14 cellular contexts compared by ENCODE assay signal in genomic region chr5:174284873-174285272, GRCh38.
"Had no signal": no experiment of that assay in that cellular context is flagged by ENCODE, and none has a peak within 500 bp of the region (broad histone marks: within the 10 kb centered on the region; RNA-seq: fewer than 3 reads in every experiment).

No MANE protein-coding gene starts in this region.

- H3K27me3 Mint-ChIP-seq: activated CD8-positive, alpha-beta memory T cell treated with anti-CD3 and anti-CD28 coated beads, Interleukin-2, amount 10 ng/mL, durations not matched to agents 7 days and 5 days had no signal

- H3K4me1 Mint-ChIP-seq: activated CD8-positive, alpha-beta memory T cell treated with anti-CD3 and anti-CD28 coated beads, Interleukin-2, amount 10 ng/mL, durations not matched to agents 7 days and 5 days; activated naive CD8-positive, alpha-beta T cell treated with anti-CD3 and anti-CD28 coated beads for 36 hours; neural crest cell had no signal

- H3K9me3 Mint-ChIP-seq: neural crest cell had no signal

- H3K36me3 Mint-ChIP-seq: activated CD8-positive, alpha-beta memory T cell treated with anti-CD3 and anti-CD28 coated beads, Interleukin-2, amount 10 ng/mL, durations not matched to agents 7 days and 5 days; activated naive CD8-positive, alpha-beta T cell treated with anti-CD3 and anti-CD28 coated beads for 36 hours; memory B cell had no signal

- ATAC-seq: activated CD8-positive, alpha-beta memory T cell treated with anti-CD3 and anti-CD28 coated beads, Interleukin-2, amount 10 ng/mL, durations not matched to agents 7 days and 5 days had no signal

- DNase-seq: activated CD4-positive, alpha-beta T cell treated with anti-CD3 and anti-CD28 coated beads, Interleukin-2, amount 50 U/mL, for 4 hours; activated CD4-positive, CD25-positive, alpha-beta regulatory T cell treated with anti-CD3 and anti-CD28 coated beads, Interleukin-2, amount 50 U/mL, for 72 hours; activated CD8-positive, alpha-beta memory T cell treated with anti-CD3 and anti-CD28 coated beads, Interleukin-2, amount 10 ng/mL, durations not matched to agents 7 days and 5 days; activated naive CD4-positive, alpha-beta T cell; activated naive CD8-positive, alpha-beta T cell treated with anti-CD3 and anti-CD28 coated beads for 36 hours; amniotic stem cell; stimulated activated CD4-positive, alpha-beta T cell treated with anti-CD3 and anti-CD28 coated beads, Interleukin-12 subunit alpha, Interleukin-12 subunit beta, amount 100 ng/mL, for 4 hours; stimulated activated CD4-positive, alpha-beta T cell treated with anti-CD3 and anti-CD28 coated beads, Interleukin-1b, Interleukin-23, amount 100 ng/mL, for 48 hours; stimulated activated CD8-positive, alpha-beta memory T cell treated with anti-CD3 and anti-CD28 coated beads, Interleukin-4, amount 100 ng/mL, for 48 hours; stimulated activated naive CD4-positive, alpha-beta T cell had no signal

- H3K27ac ChIP-seq: VCaP had no signal

- H3K4me3 Mint-ChIP-seq: activated CD8-positive, alpha-beta memory T cell treated with anti-CD3 and anti-CD28 coated beads, Interleukin-2, amount 10 ng/mL, durations not matched to agents 7 days and 5 days; activated naive CD8-positive, alpha-beta T cell treated with anti-CD3 and anti-CD28 coated beads for 36 hours; memory B cell; neural crest cell had no signal

- H3K27ac Mint-ChIP-seq: activated CD8-positive, alpha-beta memory T cell treated with anti-CD3 and anti-CD28 coated beads, Interleukin-2, amount 10 ng/mL, durations not matched to agents 7 days and 5 days; activated naive CD8-positive, alpha-beta T cell treated with anti-CD3 and anti-CD28 coated beads for 36 hours; memory B cell; progenitor cell of endocrine pancreas had no signal
